In genomic region chr10:78280604-78281003, GRCh38 we compare ENCODE assay signal across 27 cellular contexts.
"Had no signal": no experiment of that assay in that cellular context is flagged by ENCODE, and none has a peak within 500 bp of the region (broad histone marks: within the 10 kb centered on the region; RNA-seq: fewer than 3 reads in every experiment).

No MANE protein-coding gene starts in this region.

- H3K9me3 ChIP-seq: left lung, lower lobe of right lung, pancreas, prostate gland, sigmoid colon, tibial nerve, uterus had no signal

- H3K27ac ChIP-seq: left lung, lower lobe of right lung, pancreas, prostate gland, sigmoid colon, tibial nerve, uterus had no signal

- DNase-seq: hippocampal formation; kidney; left colon; left lung; lower lobe of right lung; mammary epithelial cell; mesenchymal stem cell; nephron progenitor cell; nucleus accumbens; pancreas; retina; right cardiac atrium; sigmoid colon; small intestine; stimulated activated CD4-positive, alpha-beta T cell treated with anti-CD3 and anti-CD28 coated beads, Interleukin-1b, Interleukin-23, amount 100 ng/mL, for 48 hours; stimulated activated CD4-positive, alpha-beta T cell treated with anti-CD3 and anti-CD28 coated beads, Interleukin-2, amount 100 ng/mL, for 48 hours; stimulated activated CD4-positive, alpha-beta T cell treated with anti-CD3 and anti-CD28 coated beads, Interleukin-4, amount 100 ng/mL, for 4 hours; stimulated activated CD8-positive, alpha-beta memory T cell treated with anti-CD3 and anti-CD28 coated beads, Interleukin-4, amount 100 ng/mL, for 48 hours; stimulated activated naive CD4-positive, alpha-beta T cell treated with Interleukin-2 at 50 U/mL for 16 hours; stimulated activated naive CD8-positive, alpha-beta T cell treated with anti-CD3 and anti-CD28 coated beads, Interleukin-15, amount 100 ng/mL, for 72 hours; substantia nigra; uterus had no signal

- H3K4me3 ChIP-seq: left lung, lower lobe of right lung, pancreas, prostate gland, sigmoid colon, tibial nerve, uterus had no signal

- H3K4me3 Mint-ChIP-seq: naive thymus-derived CD8-positive, alpha-beta T cell; nephron progenitor cell; stimulated activated memory B cell treated with anti-CD40 and anti-IgM and Interleukin-4, amounts not matched to agents 10 μg/mL and 1 μg/mL and 100 μg/mL, for 72 hours; stimulated activated naive CD8-positive, alpha-beta T cell treated with anti-CD3 and anti-CD28 coated beads, Interleukin-15, amount 100 ng/mL, for 72 hours; type B pancreatic cell had no signal

- H3K27ac Mint-ChIP-seq: nephron progenitor cell; stimulated activated memory B cell treated with anti-CD40 and anti-IgM and Interleukin-4, amounts not matched to agents 10 μg/mL and 1 μg/mL and 100 μg/mL, for 72 hours; stimulated activated naive CD8-positive, alpha-beta T cell treated with anti-CD3 and anti-CD28 coated beads, Interleukin-15, amount 100 ng/mL, for 72 hours; type B pancreatic cell had no signal

- ATAC-seq: left colon; left lung; lower lobe of right lung; naive thymus-derived CD8-positive, alpha-beta T cell; pancreas; right cardiac atrium; stimulated activated memory B cell treated with anti-CD40 and anti-IgM and Interleukin-4, amounts not matched to agents 10 μg/mL and 1 μg/mL and 100 μg/mL, for 72 hours; stimulated activated naive CD8-positive, alpha-beta T cell treated with anti-CD3 and anti-CD28 coated beads, Interleukin-15, amount 100 ng/mL, for 72 hours had no signal

- H3K36me3 ChIP-seq: left lung, lower lobe of right lung, pancreas, prostate gland, sigmoid colon, tibial nerve, uterus had no signal

- H3K4me1 Mint-ChIP-seq: stimulated activated naive CD8-positive, alpha-beta T cell treated with anti-CD3 and anti-CD28 coated beads, Interleukin-15, amount 100 ng/mL, for 72 hours had no signal

- H3K4me1 ChIP-seq: left lung, lower lobe of right lung, pancreas, prostate gland, sigmoid colon, tibial nerve, uterus had no signal

- H3K27me3 ChIP-seq: left lung, pancreas, sigmoid colon, tibial nerve, uterus had no signal

- H3K36me3 Mint-ChIP-seq: naive thymus-derived CD8-positive, alpha-beta T cell; stimulated activated memory B cell treated with anti-CD40 and anti-IgM and Interleukin-4, amounts not matched to agents 10 μg/mL and 1 μg/mL and 100 μg/mL, for 72 hours; type B pancreatic cell had no signal

- H3K9me3 Mint-ChIP-seq: naive thymus-derived CD8-positive, alpha-beta T cell; nephron progenitor cell; stimulated activated naive CD8-positive, alpha-beta T cell treated with anti-CD3 and anti-CD28 coated beads, Interleukin-15, amount 100 ng/mL, for 72 hours; type B pancreatic cell had no signal
